ENCODE assay signal across 11 cellular contexts in the genomic region with DNA sequence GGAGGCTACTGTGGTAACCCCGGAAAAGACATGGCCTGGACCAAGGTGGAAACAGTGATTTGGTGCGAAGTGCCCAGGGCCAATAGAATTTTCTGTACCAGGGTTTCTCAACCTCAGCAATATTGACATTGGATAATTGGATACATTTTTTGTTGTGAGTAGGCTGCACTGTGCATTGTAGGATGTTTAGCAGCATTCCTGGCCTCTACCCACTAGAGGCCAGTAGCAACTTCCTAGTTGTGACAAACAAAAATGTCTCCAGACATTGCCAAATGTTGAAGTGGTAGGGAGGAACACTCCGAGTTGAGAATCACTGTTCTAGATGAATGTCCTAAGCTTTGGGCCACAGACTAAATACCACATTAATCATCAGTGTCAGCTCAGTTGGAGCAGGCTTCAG. TPM values are rescaled to one million over a fixed set of nuclear protein-coding genes. Genes with fewer than 3 reads are reported as not detected.
DNase-seq lines count a peak whose midpoint lies in the region; ATAC-seq, FAIRE-seq and TF ChIP-seq lines count a peak whose summit lies in the region.
"Had no signal": no experiment of that assay in that cellular context is flagged by ENCODE, and none has a peak within 500 bp of the region (broad histone marks: within the 10 kb centered on the region; RNA-seq: fewer than 3 reads in every experiment).

No MANE protein-coding gene starts in this region.

- FAIRE-seq in TTC549 (lab: Jason Lieb, UNC), result peak; percentile 31

- H3K9me3 Mint-ChIP-seq in GM23338, result no peaks in the 10 kb centered on the region
- no peaks in the 10 kb centered on the region for H3K9me3 Mint-ChIP-seq in natural killer cell
- H3K9me3 Mint-ChIP-seq: central memory CD8-positive, alpha-beta T cell; naive thymus-derived CD8-positive, alpha-beta T cell had no signal

- intact Hi-C loops in psoas muscle (cut with DNase I) (no loop called here), natural killer cell (cut with micrococcal nuclease) (no loop called here)

- H3K4me1 ChIP-seq in GM23338 (ENCODE audit: insufficient read depth) (no peaks in the 10 kb centered on the region), psoas muscle (no peaks in the 10 kb centered on the region)

- no peaks in the 10 kb centered on the region for H3K27me3 ChIP-seq in GM23338 (ENCODE audit: insufficient read depth)
- no peaks in the 10 kb centered on the region for H3K27me3 ChIP-seq in psoas muscle (ENCODE audit: insufficient read depth in 3 of 3, low read length in 2 of 3)

- no peak overlapping the region for H3K4me2 ChIP-seq in GM23338

- H3K27ac ChIP-seq in GM23338 (ENCODE audit: low read depth) (no peak overlapping the region), psoas muscle (no peak overlapping the region)
- H3K27ac ChIP-seq: HL-60 had no signal

- H3K36me3 Mint-ChIP-seq in GM23338 (ENCODE audit: low read depth), result no peaks in the 10 kb centered on the region
- no peaks in the 10 kb centered on the region for H3K36me3 Mint-ChIP-seq in natural killer cell
- H3K36me3 Mint-ChIP-seq: naive thymus-derived CD8-positive, alpha-beta T cell had no signal

- H3K4me3 Mint-ChIP-seq in GM23338, result no peak overlapping the region
- no peak overlapping the region for H3K4me3 Mint-ChIP-seq in natural killer cell
- H3K4me3 Mint-ChIP-seq: central memory CD8-positive, alpha-beta T cell; naive thymus-derived CD8-positive, alpha-beta T cell had no signal

- H4K20me1 ChIP-seq in GM23338 (replicated peaks; ENCODE audit: insufficient read depth), result no peaks in the 10 kb centered on the region

- DNase-seq in AG08395 (ENCODE audit: low spot score) (peak; percentile 21), GM23338 (ENCODE audit: low spot score) (peak; percentile 34), inferior parietal cortex (ENCODE audit: extremely low spot score) (peak; percentile 17), psoas muscle (no peak), GM19238 (ENCODE audit: insufficient read length, low spot score) (no peak), natural killer cell (no peak), NCI-H1417 treated with DMSO at 0.1 percent for 48 hours (lab: John Stamatoyannopoulos, UW) (no peak)
- DNase-seq: naive thymus-derived CD8-positive, alpha-beta T cell had no signal

- peak overlapping the region; percentile 49; the same call in 1 of the 2 replicates for H2AFZ ChIP-seq in GM23338

- ATAC-seq in GM23338 (peak; percentile 56; the same call in 2 of the 3 replicates), psoas muscle (no peak), natural killer cell (no peak)
- ATAC-seq: naive thymus-derived CD8-positive, alpha-beta T cell had no signal

- no peaks in the 10 kb centered on the region for H3K79me2 ChIP-seq in GM23338 (replicated peaks; ENCODE audit: insufficient read depth)

- H3K27me3 Mint-ChIP-seq in GM23338 (ENCODE audit: insufficient read depth, low read depth, poor library complexity) (peaks cover 5% of the 10 kb centered on the region), natural killer cell (ENCODE audit: low read depth in 2 of 2) (peaks cover 15 to 18% of the 10 kb centered on the region in 2 donors)

- H3K36me3 ChIP-seq in GM23338 (ENCODE audit: insufficient read depth) (no peaks in the 10 kb centered on the region), psoas muscle (ENCODE audit: insufficient read depth in 1 of 2, low read depth in 1 of 2) (no peaks in the 10 kb centered on the region)

- H3K4me1 Mint-ChIP-seq in GM23338 (no peaks in the 10 kb centered on the region), natural killer cell (no peaks in the 10 kb centered on the region)
- H3K4me1 Mint-ChIP-seq: central memory CD8-positive, alpha-beta T cell had no signal

- no peaks in the 10 kb centered on the region for H3K9me3 ChIP-seq in psoas muscle

- WGBS in psoas muscle, 3 donors, result 48 to 72% (median 69%) methylated on average over 3 of the region's 3 CpGs

- H3K4me3 ChIP-seq in GM23338, result no peak overlapping the region
- no peak overlapping the region for H3K4me3 ChIP-seq in psoas muscle

- no peaks in the 10 kb centered on the region for H3F3A ChIP-seq in GM23338 (replicated peaks; ENCODE audit: low read depth)

- H3K9me2 ChIP-seq in GM23338 (ENCODE audit: insufficient read depth), result no peaks in the 10 kb centered on the region

- H3K27ac Mint-ChIP-seq in GM23338 (no peak overlapping the region), natural killer cell (no peak overlapping the region)
- H3K27ac Mint-ChIP-seq: naive thymus-derived CD8-positive, alpha-beta T cell had no signal

- TF ChIP-seq CTCF in GM23338 (conservative IDR thresholded peaks at IDR 0.05; ENCODE audit: low read depth in 2 of 2) (peak; percentile 43 to 60), psoas muscle (IDR thresholded peaks at IDR 0.05) (no peak), natural killer cell (IDR thresholded peaks at IDR 0.05) (no peak)

TF ChIP-seq in GM23338, 12 proteins besides CTCF, POLR2A, EP300 and RAD21 (continues in another document):
- TF ChIP-seq, protein P1, sequence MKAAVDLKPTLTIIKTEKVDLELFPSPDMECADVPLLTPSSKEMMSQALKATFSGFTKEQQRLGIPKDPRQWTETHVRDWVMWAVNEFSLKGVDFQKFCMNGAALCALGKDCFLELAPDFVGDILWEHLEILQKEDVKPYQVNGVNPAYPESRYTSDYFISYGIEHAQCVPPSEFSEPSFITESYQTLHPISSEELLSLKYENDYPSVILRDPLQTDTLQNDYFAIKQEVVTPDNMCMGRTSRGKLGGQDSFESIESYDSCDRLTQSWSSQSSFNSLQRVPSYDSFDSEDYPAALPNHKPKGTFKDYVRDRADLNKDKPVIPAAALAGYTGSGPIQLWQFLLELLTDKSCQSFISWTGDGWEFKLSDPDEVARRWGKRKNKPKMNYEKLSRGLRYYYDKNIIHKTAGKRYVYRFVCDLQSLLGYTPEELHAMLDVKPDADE (IDR thresholded peaks at IDR 0.05), result no peak
- TF ChIP-seq ZNF331 (CRISPR knock-in tag; IDR thresholded peaks at IDR 0.05; ENCODE audit: low read depth) (no peak), CREB1 (CRISPR knock-in tag; IDR thresholded peaks at IDR 0.05; ENCODE audit: low read depth) (no peak), NANOG (IDR thresholded peaks at IDR 0.05; ENCODE audit: borderline replicate concordance) (no peak), POLR2AphosphoS5 (IDR thresholded peaks at IDR 0.05; ENCODE audit: low read depth) (no peak), JUNB (IDR thresholded peaks at IDR 0.05; ENCODE audit: unreplicated experiment) (no peak)

RNA-seq across cellular contexts. Expression of a gene that starts 6.2 kb away (rescaled TPM):
- total RNA-seq in GM23338 (2014; rRNA removed; shearing (Covaris generic)), result 18.8 and 20.7 TPM in 2 replicates
- polyA plus RNA-seq in GM23338 (2016; fragmentation: Nextera tagmentation; extraction: Ambion mirVana) (23.0 and 28.3 TPM in 2 replicates), psoas muscle (10 to 100 TPM; 21.0 to 41.9 (median 21.6) TPM)
- total RNA-seq in psoas muscle (10 to 100 TPM; 14.1 to 25.8 (median 22.7) TPM), natural killer cell (10 to 100 TPM; 25.4 to 30.1 (median 26.7) TPM)

RNA-seq across cellular contexts. Expression of a gene that starts 14.7 kb away (rescaled TPM):
- total RNA-seq in GM23338 (2014; rRNA removed; shearing (Covaris generic)), result 88.3 and 94.3 TPM in 2 replicates
- polyA plus RNA-seq in GM23338 (2016; fragmentation: Nextera tagmentation; extraction: Ambion mirVana) (44.4 and 56.5 TPM in 2 replicates), psoas muscle (10 to 100 TPM in 2 of 3 donors, 1 to 10 TPM in 1; 5.0 to 22.9 (median 19.3) TPM)
- total RNA-seq in psoas muscle (10 to 100 TPM; 11.5 to 14.6 (median 13.8) TPM), natural killer cell (10 to 100 TPM; 46.4 to 55.1 (median 52.8) TPM)

Comparison
In these comparisons a context has a peak if more than half of its experiments do, and no peak if none do; other contexts are left out.
1. DNase-seq: peak in AG08395 (single experiment), GM23338 (single experiment) and inferior parietal cortex (single experiment); none in psoas muscle (0 of 2), GM19238 (single experiment), natural killer cell (single experiment) and NCI-H1417 treated with DMSO at 0.1 percent for 48 hours (single experiment).
2. CTCF ChIP-seq: peak in GM23338 (2 of 2); none in psoas muscle (single experiment) and natural killer cell (single experiment).